In genomic region chr19:35129724-35130274, GRCh38 we compare ENCODE assay signal across 1 cellular context.
TF ChIP-seq lines count a peak whose summit lies in the region.
"Not testable (repeated sequence)": the region's sequence is repeated elsewhere in the genome, so short reads cannot be mapped to it uniquely, and the experiment has no call there.

No MANE protein-coding gene starts in this region.

TF ChIP-seq in HepG2, 621 proteins besides CTCF, POLR2A, EP300 and RAD21 (continued from another document and continues in another):
- TF ChIP-seq TFE3 (CRISPR knock-in tag; IDR thresholded peaks at IDR 0.05) (peak; percentile 82; the same call in 1 of the 2 replicates), PHF21A (CRISPR knock-in tag; IDR thresholded peaks at IDR 0.05) (peak; percentile 84), ZNF512B (CRISPR knock-in tag; IDR thresholded peaks at IDR 0.05; ENCODE audit: borderline replicate concordance) (peak; percentile 84; the same call in 1 of the 2 replicates), TEAD3 (CRISPR knock-in tag; optimal IDR thresholded peaks at IDR 0.05; ENCODE audit: borderline replicate concordance) (peak; percentile 63), ARID4A (CRISPR knock-in tag; IDR thresholded peaks at IDR 0.05; ENCODE audit: borderline replicate concordance) (peak; percentile 31; the same call in 1 of the 2 replicates), MLX (CRISPR knock-in tag; IDR thresholded peaks at IDR 0.05) (peak; percentile 65), FOXP1 (CRISPR knock-in tag; IDR thresholded peaks at IDR 0.05) (peak; percentile 74), ZNF607 (CRISPR knock-in tag; IDR thresholded peaks at IDR 0.05; ENCODE audit: borderline replicate concordance) (0 out of 2 replicates have a peak, but pooled peaks have one; percentile 48), HDAC2 (CRISPR knock-in tag; IDR thresholded peaks at IDR 0.05) (peak; percentile 91), GZF1 (CRISPR knock-in tag; IDR thresholded peaks at IDR 0.05) (0 out of 2 replicates have a peak, but pooled peaks have one; percentile 31), ZSCAN25 (CRISPR knock-in tag; IDR thresholded peaks at IDR 0.05) (0 out of 2 replicates have a peak, but pooled peaks have one; percentile 30), ZNF556 (CRISPR knock-in tag; IDR thresholded peaks at IDR 0.05; ENCODE audit: borderline replicate concordance) (peak; percentile 76; the same call in 1 of the 2 replicates), DPF2 (CRISPR knock-in tag; IDR thresholded peaks at IDR 0.05; ENCODE audit: borderline replicate concordance, low read depth) (peak; percentile 59; the same call in 1 of the 2 replicates), SKIL (CRISPR knock-in tag; IDR thresholded peaks at IDR 0.05; ENCODE audit: borderline replicate concordance) (peak; percentile 60), RARA (CRISPR knock-in tag; IDR thresholded peaks at IDR 0.05) (peak; percentile 38; the same call in 1 of the 2 replicates), ZSCAN29 (CRISPR knock-in tag; conservative IDR thresholded peaks at IDR 0.05) (peak; percentile 95), MEIS2 (CRISPR knock-in tag; IDR thresholded peaks at IDR 0.05) (0 out of 2 replicates have a peak, but pooled peaks have one; percentile 19), ZNF580 (CRISPR knock-in tag; IDR thresholded peaks at IDR 0.05; ENCODE audit: borderline replicate concordance, low read depth) (peak; percentile 49; the same call in 1 of the 2 replicates), RFXAP (CRISPR knock-in tag; IDR thresholded peaks at IDR 0.05; ENCODE audit: borderline replicate concordance) (peak; percentile 48; the same call in 1 of the 2 replicates), HNF1A (IDR thresholded peaks at IDR 0.05; ENCODE audit: low read depth) (peak; percentile 79), HNF1A (CRISPR knock-in tag; IDR thresholded peaks at IDR 0.05; ENCODE audit: borderline replicate concordance) (peak; percentile 75; the same call in 1 of the 2 replicates), ZFX (CRISPR knock-in tag; IDR thresholded peaks at IDR 0.05; ENCODE audit: low read depth) (peak; percentile 64; the same call in 1 of the 2 replicates), ELF3 (CRISPR knock-in tag; IDR thresholded peaks at IDR 0.05) (peak; percentile 86), ERF (CRISPR knock-in tag; IDR thresholded peaks at IDR 0.05) (peak; percentile 38; the same call in 1 of the 2 replicates), AKAP8 (CRISPR knock-in tag; IDR thresholded peaks at IDR 0.05) (peak; percentile 62; the same call in 1 of the 2 replicates), YEATS4 (CRISPR knock-in tag; IDR thresholded peaks at IDR 0.05; ENCODE audit: borderline replicate concordance) (peak; percentile 57; the same call in 1 of the 2 replicates), ZMAT3 (CRISPR knock-in tag; conservative IDR thresholded peaks at IDR 0.05) (peak; percentile 71; the same call in 1 of the 2 replicates), SAFB2 (CRISPR knock-in tag; IDR thresholded peaks at IDR 0.05; ENCODE audit: borderline replicate concordance, low read depth) (peak; percentile 56; the same call in 1 of the 2 replicates), ZNF614 (CRISPR knock-in tag; IDR thresholded peaks at IDR 0.05; ENCODE audit: borderline replicate concordance) (peak; percentile 53; the same call in 1 of the 2 replicates), MEIS1 (CRISPR knock-in tag; IDR thresholded peaks at IDR 0.05; ENCODE audit: borderline replicate concordance) (peak; percentile 55; the same call in 1 of the 2 replicates), JUND (CRISPR knock-in tag; IDR thresholded peaks at IDR 0.05) (0 out of 2 replicates have a peak, but pooled peaks have one; percentile 11), FOXK1 (CRISPR knock-in tag; IDR thresholded peaks at IDR 0.05; ENCODE audit: borderline replicate concordance, low read depth) (0 out of 2 replicates have a peak, but pooled peaks have one; percentile 26), ZNF609 (CRISPR knock-in tag; IDR thresholded peaks at IDR 0.05; ENCODE audit: borderline replicate concordance) (peak; percentile 70; the same call in 1 of the 2 replicates), NR2F6 (CRISPR knock-in tag; IDR thresholded peaks at IDR 0.05) (peak; percentile 72; the same call in 1 of the 2 replicates)
- not testable (repeated sequence) for TF ChIP-seq FOXP1, NR2F6 (IDR thresholded peaks at IDR 0.05)
